ENCODE assay signal across 13 cellular contexts in the genomic region with DNA sequence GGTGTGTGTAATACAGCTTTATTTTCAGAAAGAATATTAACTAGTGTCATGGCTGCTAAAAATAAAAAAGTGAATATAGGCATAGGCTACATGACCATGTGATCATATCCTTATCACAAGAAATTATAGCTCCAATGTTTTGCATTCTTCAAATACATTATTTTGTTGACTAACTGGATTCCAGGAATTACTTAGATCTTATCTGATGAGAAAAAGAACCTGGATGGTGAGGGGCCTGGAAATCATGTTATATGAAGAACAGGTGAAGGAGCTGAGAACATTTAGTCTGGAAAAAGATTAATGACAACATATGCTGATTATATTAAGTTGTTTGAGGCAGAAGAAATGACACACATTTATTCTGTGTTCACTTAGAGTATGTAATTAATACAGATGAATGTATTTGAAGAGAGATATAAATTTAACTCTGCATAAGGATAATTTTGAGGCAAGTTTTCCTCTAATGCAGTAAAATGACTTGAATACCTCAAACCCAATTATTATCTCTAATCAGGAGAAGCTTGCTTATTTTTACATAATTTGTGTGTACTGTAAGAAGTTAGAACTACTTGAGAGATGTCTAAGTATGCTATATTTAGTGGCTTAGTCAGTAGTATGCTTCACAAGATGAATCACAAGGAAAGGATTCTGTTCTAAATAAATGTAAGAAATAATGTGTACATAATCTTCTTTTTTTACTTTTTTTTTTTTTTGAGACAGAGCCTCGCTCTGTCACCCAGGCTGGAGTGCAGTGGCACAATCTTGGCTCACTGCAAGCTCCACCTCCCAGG. TPM values are rescaled to one million over a fixed set of nuclear protein-coding genes. Genes with fewer than 3 reads are reported as not detected.
DNase-seq lines count a peak whose midpoint lies in the region; ATAC-seq, FAIRE-seq and TF ChIP-seq lines count a peak whose summit lies in the region.
"Had no signal": no experiment of that assay in that cellular context is flagged by ENCODE, and none has a peak within 500 bp of the region (broad histone marks: within the 10 kb centered on the region; RNA-seq: fewer than 3 reads in every experiment).

No MANE protein-coding gene starts in this region.

- TF ChIP-seq CTCF in D721Med (IDR thresholded peaks at IDR 0.05; ENCODE audit: insufficient read depth, missing control alignments): no peak
- TF ChIP-seq CTCF in PC-9 (conservative IDR thresholded peaks at IDR 0.05): no peak
- no peak for TF ChIP-seq CTCF in coronary artery (IDR thresholded peaks at IDR 0.05)
- no peak for TF ChIP-seq CTCF in osteoblast (IDR thresholded peaks at IDR 0.05; ENCODE audit: extremely low read depth, low read depth, low read length)

- CTCF ChIA-PET in PC-9 (lab: Charles Lee): interaction anchor here (1.0 to 1.3 kb wide), 2 partner anchors 14 to 23 kb away, joined by 3 read pairs; a partner anchor contains a TSS

- peak overlapping the region; percentile 7; the same call in 1 of the 2 replicates for H3K4me3 ChIP-seq in PC-9
- no peak overlapping the region for H3K4me3 ChIP-seq in coronary artery
- peak overlapping the region; percentile 19 for H3K4me3 ChIP-seq in osteoblast (ENCODE audit: insufficient read depth, low read length)
- H3K4me3 ChIP-seq: lung, sigmoid colon, SK-N-MC had no signal

- ATAC-seq in GM21723 (IDR thresholded peaks at IDR 0.05; ENCODE audit: unreplicated experiment): no peak

- no peaks in the 10 kb centered on the region for H3K9me2 ChIP-seq in PC-9 (ENCODE audit: insufficient read depth)

- TSS peak; percentile 35 for BruUV-seq in PC-9 (replicated peaks; lab: Mats Ljungman, UMichigan)

- no peaks in the 10 kb centered on the region for H3K36me3 ChIP-seq in PC-9 (ENCODE audit: low read depth)
- peaks cover 5% of the 10 kb centered on the region for H3K36me3 ChIP-seq in osteoblast (ENCODE audit: insufficient read depth, low read length)
- H3K36me3 ChIP-seq: sigmoid colon had no signal

- H3K27me3 ChIP-seq in PC-9 (ENCODE audit: insufficient read depth, low read depth) (no peaks in the 10 kb centered on the region), osteoblast (ENCODE audit: insufficient read depth, low read length) (no peaks in the 10 kb centered on the region)
- H3K27me3 ChIP-seq: sigmoid colon had no signal

- H2AFZ ChIP-seq in PC-9 (no peak overlapping the region), osteoblast (ENCODE audit: low read length) (no peak overlapping the region)

- FAIRE-seq in D721Med (lab: Jason Lieb, UNC) (peak; percentile 29), frontal cortex (lab: Jason Lieb, UNC) (no peak)

- DNase-seq in D721Med (ENCODE audit: insufficient read length, low spot score) (no peak), PC-9 (peak in 1 of 2 experiments; percentile 85), coronary artery (ENCODE audit: low spot score) (no peak), osteoblast (ENCODE audit: insufficient read length, low spot score, missing footprints) (peak; percentile 90), ACHN (no peak), frontal cortex (ENCODE audit: low spot score in 2 of 2) (no peak)
- DNase-seq in activated naive CD4-positive, alpha-beta T cell treated with Interleukin-2 at 50 U/mL for 16 hours: no peak
- DNase-seq: erythroblast, NCI-H2227 treated with DMSO at 0.1 percent for 48 hours, sigmoid colon had no signal

- H3K4me1 ChIP-seq in PC-9 (replicated peaks; ENCODE audit: insufficient read depth): peaks cover 21% of the 10 kb centered on the region
- peaks cover 12% of the 10 kb centered on the region for H3K4me1 ChIP-seq in osteoblast (ENCODE audit: insufficient read depth, low read length)

- H3K27ac ChIP-seq in PC-9 (peak overlapping the region; percentile 76), coronary artery (peak overlapping the region; percentile 9 to 54), osteoblast (ENCODE audit: low read depth, low read length) (peak overlapping the region; percentile 92)
- H3K27ac ChIP-seq: SK-N-MC had no signal

- no peaks in the 10 kb centered on the region; the same call in 1 of the 2 replicates for H3K9me3 ChIP-seq in PC-9 (ENCODE audit: insufficient read depth, low read depth)
- no peaks in the 10 kb centered on the region for H3K9me3 ChIP-seq in osteoblast (ENCODE audit: low read depth, low read length)

- H3K4me2 ChIP-seq in PC-9 (peak overlapping the region; percentile 47), osteoblast (ENCODE audit: insufficient read depth, low read length) (peak overlapping the region; percentile 73)

- in situ Hi-C loops in ACHN (cut with HindIII; ENCODE audit: low pct_ligation_motif_present, low pct_unique_long_range_greater_than_20kb, low sequenced_read_pairs): no loop called here

- intact Hi-C loops in PC-9 (cut with micrococcal nuclease; ENCODE audit: unreplicated experiment): loop anchor here (1.0 kb wide), 1 partner anchor 22 kb away; no protein-coding TSS in a partner anchor

- POLR2A ChIA-PET in PC-9 (lab: Charles Lee; ENCODE audit: unreplicated experiment): interaction anchor here (0.5 to 0.6 kb wide), 2 partner anchors 101 to 543 kb away, joined by 7 to 8 read pairs; no protein-coding TSS in a partner anchor

- peaks cover 8% of the 10 kb centered on the region; the same call in 1 of the 2 replicates for H3F3A ChIP-seq in PC-9 (ENCODE audit: insufficient read depth, low read depth)

- H4K20me1 ChIP-seq in PC-9 (ENCODE audit: insufficient read depth): no peaks in the 10 kb centered on the region
- peaks cover 2% of the 10 kb centered on the region for H4K20me1 ChIP-seq in osteoblast (ENCODE audit: insufficient read depth, low read length)

- H3K79me2 ChIP-seq in PC-9 (ENCODE audit: low read depth) (peaks cover 17% of the 10 kb centered on the region; the same call in 1 of the 2 replicates), osteoblast (ENCODE audit: insufficient read depth, low read length) (peaks cover 79% of the 10 kb centered on the region)

RNA-seq across cellular contexts. Expression of a gene that starts 13.5 kb away (rescaled TPM):
- total RNA-seq in PC-9 (2021): 36.4 and 52.0 TPM in 2 replicates
- 28.6 and 31.5 TPM in 2 replicates for total RNA-seq in osteoblast
- 39.9 TPM for total RNA-seq in frontal cortex

RNA-seq across cellular contexts. Expression of a gene that starts 13.9 kb away (rescaled TPM):
- total RNA-seq in PC-9 (2021) (19.5 and 29.1 TPM in 2 replicates), osteoblast (20.3 and 20.6 TPM in 2 replicates), frontal cortex (15.9 TPM)

Comparison
In these comparisons a context has a peak if more than half of its experiments do, and no peak if none do; other contexts are left out.
1. H3K27ac ChIP-seq: peak in every context shown above with its lines; median percentile 92 in osteoblast; 76 in PC-9; 32 in coronary artery.